Comparison of ENCODE assay signal across 1 cellular context in the genomic region with DNA sequence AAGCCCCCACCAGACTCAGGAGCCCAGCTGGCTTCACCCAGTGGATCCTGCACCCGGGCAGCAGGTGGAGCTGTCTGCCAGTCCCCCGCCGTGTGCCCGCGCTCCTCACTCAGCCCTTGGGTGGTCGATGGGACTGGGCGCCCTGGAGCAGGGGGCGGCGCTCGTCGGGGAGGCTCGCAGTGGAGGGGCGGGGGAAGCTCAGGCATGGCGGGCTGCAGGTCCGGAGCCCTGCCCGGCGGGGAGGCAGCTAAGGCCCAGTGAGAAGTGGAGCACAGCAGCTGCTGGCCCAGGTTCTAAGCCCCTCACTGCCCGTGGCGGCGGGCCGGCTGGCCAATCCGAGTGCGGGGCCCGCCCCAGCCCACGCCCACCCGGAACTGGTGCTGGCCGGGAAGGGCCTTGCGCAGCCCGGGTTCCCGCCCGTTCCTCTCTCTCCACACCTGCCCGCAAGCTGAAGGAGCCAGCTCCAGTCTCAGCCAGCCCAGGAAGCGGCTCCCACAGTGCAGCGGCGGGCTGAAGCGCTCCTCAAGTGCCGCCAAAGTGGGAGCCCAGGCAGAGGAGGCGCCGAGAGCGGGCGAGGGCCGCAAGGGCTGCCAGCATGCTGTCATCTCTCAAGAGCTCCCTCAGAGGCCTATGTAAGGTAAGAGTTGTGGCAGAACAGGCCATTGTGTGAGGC.
TF ChIP-seq lines count a peak whose summit lies in the region.

No MANE protein-coding gene starts in this region.

TF ChIP-seq in K562, 482 proteins besides CTCF, POLR2A, EP300 and RAD21 (continued from another document and continues in another):
- TF ChIP-seq, protein P1, sequence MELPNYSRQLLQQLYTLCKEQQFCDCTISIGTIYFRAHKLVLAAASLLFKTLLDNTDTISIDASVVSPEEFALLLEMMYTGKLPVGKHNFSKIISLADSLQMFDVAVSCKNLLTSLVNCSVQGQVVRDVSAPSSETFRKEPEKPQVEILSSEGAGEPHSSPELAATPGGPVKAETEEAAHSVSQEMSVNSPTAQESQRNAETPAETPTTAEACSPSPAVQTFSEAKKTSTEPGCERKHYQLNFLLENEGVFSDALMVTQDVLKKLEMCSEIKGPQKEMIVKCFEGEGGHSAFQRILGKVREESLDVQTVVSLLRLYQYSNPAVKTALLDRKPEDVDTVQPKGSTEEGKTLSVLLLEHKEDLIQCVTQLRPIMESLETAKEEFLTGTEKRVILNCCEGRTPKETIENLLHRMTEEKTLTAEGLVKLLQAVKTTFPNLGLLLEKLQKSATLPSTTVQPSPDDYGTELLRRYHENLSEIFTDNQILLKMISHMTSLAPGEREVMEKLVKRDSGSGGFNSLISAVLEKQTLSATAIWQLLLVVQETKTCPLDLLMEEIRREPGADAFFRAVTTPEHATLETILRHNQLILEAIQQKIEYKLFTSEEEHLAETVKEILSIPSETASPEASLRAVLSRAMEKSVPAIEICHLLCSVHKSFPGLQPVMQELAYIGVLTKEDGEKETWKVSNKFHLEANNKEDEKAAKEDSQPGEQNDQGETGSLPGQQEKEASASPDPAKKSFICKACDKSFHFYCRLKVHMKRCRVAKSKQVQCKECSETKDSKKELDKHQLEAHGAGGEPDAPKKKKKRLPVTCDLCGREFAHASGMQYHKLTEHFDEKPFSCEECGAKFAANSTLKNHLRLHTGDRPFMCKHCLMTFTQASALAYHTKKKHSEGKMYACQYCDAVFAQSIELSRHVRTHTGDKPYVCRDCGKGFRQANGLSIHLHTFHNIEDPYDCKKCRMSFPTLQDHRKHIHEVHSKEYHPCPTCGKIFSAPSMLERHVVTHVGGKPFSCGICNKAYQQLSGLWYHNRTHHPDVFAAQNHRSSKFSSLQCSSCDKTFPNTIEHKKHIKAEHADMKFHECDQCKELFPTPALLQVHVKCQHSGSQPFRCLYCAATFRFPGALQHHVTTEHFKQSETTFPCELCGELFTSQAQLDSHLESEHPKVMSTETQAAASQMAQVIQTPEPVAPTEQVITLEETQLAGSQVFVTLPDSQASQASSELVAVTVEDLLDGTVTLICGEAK (IDR thresholded peaks at IDR 0.05): 0 out of 2 replicates have a peak, but pooled peaks have one; percentile 14
- TF ChIP-seq, protein P1 (CRISPR knock-in tag; IDR thresholded peaks at IDR 0.05): no peak
- TF ChIP-seq NONO (IDR thresholded peaks at IDR 0.05; ENCODE audit: low read depth in 2 of 2, low read length in 1 of 2): no peak
- no peak for TF ChIP-seq ZNF274 (IDR thresholded peaks at IDR 0.05; ENCODE audit: borderline replicate concordance, low read depth, low read length)
- no peak for TF ChIP-seq SRSF9 (IDR thresholded peaks at IDR 0.05; ENCODE audit: borderline replicate concordance, low read depth, low read length)
- TF ChIP-seq SREBF1 (IDR thresholded peaks at IDR 0.05; ENCODE audit: borderline replicate concordance, low read depth, low read length): no peak
- no peak for TF ChIP-seq MEF2D (tag; conservative IDR thresholded peaks at IDR 0.05; ENCODE audit: low read depth)
- no peak for TF ChIP-seq LEF1 (IDR thresholded peaks at IDR 0.05)
- TF ChIP-seq RBBP5 (IDR thresholded peaks at IDR 0.05; ENCODE audit: borderline replicate concordance, insufficient read depth, low read length, poor library complexity, severe bottlenecking): peak; percentile 23
- no peak for TF ChIP-seq ZNF668 (CRISPR knock-in tag; IDR thresholded peaks at IDR 0.05)
- TF ChIP-seq NEUROD1 (IDR thresholded peaks at IDR 0.05; ENCODE audit: borderline replicate concordance, low read depth, low read length, partially characterized antibody): no peak
- TF ChIP-seq, protein P2, sequence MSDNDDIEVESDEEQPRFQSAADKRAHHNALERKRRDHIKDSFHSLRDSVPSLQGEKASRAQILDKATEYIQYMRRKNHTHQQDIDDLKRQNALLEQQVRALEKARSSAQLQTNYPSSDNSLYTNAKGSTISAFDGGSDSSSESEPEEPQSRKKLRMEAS (CRISPR knock-in tag; IDR thresholded peaks at IDR 0.05): peak; percentile 88
- TF ChIP-seq RBM17 (IDR thresholded peaks at IDR 0.05; ENCODE audit: borderline replicate concordance, low read depth, low read length): no peak
- no peak for TF ChIP-seq FOXM1 (IDR thresholded peaks at IDR 0.05; ENCODE audit: low read depth)
- no peak for TF ChIP-seq FOXM1 (CRISPR knock-in tag; IDR thresholded peaks at IDR 0.05; ENCODE audit: low read depth)
- TF ChIP-seq ZNF431 (CRISPR knock-in tag; IDR thresholded peaks at IDR 0.05): no peak
- no peak for TF ChIP-seq TEAD4 (IDR thresholded peaks at IDR 0.05; ENCODE audit: low read length)
- TF ChIP-seq TEAD4 (CRISPR knock-in tag; IDR thresholded peaks at IDR 0.05; ENCODE audit: borderline replicate concordance): no peak
- TF ChIP-seq RHOXF2B (CRISPR knock-in tag; conservative IDR thresholded peaks at IDR 0.05): no peak
- TF ChIP-seq GATAD2A (IDR thresholded peaks at IDR 0.05): no peak
- no peak for TF ChIP-seq NELFE (IDR thresholded peaks at IDR 0.05; ENCODE audit: insufficient read depth, insufficient read length)
- TF ChIP-seq, protein P3, sequence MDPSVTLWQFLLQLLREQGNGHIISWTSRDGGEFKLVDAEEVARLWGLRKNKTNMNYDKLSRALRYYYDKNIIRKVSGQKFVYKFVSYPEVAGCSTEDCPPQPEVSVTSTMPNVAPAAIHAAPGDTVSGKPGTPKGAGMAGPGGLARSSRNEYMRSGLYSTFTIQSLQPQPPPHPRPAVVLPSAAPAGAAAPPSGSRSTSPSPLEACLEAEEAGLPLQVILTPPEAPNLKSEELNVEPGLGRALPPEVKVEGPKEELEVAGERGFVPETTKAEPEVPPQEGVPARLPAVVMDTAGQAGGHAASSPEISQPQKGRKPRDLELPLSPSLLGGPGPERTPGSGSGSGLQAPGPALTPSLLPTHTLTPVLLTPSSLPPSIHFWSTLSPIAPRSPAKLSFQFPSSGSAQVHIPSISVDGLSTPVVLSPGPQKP (CRISPR knock-in tag; IDR thresholded peaks at IDR 0.05): no peak
- TF ChIP-seq FOXA3 (CRISPR knock-in tag; conservative IDR thresholded peaks at IDR 0.05 in 1 of 2, IDR thresholded peaks at IDR 0.05 in 1 of 2): no peak
- no peak for TF ChIP-seq ZNF561 (CRISPR knock-in tag; conservative IDR thresholded peaks at IDR 0.05)
- peak; percentile 28 for TF ChIP-seq NFYB (IDR thresholded peaks at IDR 0.05; ENCODE audit: extremely low read depth, insufficient read length)
- TF ChIP-seq, protein P4, sequence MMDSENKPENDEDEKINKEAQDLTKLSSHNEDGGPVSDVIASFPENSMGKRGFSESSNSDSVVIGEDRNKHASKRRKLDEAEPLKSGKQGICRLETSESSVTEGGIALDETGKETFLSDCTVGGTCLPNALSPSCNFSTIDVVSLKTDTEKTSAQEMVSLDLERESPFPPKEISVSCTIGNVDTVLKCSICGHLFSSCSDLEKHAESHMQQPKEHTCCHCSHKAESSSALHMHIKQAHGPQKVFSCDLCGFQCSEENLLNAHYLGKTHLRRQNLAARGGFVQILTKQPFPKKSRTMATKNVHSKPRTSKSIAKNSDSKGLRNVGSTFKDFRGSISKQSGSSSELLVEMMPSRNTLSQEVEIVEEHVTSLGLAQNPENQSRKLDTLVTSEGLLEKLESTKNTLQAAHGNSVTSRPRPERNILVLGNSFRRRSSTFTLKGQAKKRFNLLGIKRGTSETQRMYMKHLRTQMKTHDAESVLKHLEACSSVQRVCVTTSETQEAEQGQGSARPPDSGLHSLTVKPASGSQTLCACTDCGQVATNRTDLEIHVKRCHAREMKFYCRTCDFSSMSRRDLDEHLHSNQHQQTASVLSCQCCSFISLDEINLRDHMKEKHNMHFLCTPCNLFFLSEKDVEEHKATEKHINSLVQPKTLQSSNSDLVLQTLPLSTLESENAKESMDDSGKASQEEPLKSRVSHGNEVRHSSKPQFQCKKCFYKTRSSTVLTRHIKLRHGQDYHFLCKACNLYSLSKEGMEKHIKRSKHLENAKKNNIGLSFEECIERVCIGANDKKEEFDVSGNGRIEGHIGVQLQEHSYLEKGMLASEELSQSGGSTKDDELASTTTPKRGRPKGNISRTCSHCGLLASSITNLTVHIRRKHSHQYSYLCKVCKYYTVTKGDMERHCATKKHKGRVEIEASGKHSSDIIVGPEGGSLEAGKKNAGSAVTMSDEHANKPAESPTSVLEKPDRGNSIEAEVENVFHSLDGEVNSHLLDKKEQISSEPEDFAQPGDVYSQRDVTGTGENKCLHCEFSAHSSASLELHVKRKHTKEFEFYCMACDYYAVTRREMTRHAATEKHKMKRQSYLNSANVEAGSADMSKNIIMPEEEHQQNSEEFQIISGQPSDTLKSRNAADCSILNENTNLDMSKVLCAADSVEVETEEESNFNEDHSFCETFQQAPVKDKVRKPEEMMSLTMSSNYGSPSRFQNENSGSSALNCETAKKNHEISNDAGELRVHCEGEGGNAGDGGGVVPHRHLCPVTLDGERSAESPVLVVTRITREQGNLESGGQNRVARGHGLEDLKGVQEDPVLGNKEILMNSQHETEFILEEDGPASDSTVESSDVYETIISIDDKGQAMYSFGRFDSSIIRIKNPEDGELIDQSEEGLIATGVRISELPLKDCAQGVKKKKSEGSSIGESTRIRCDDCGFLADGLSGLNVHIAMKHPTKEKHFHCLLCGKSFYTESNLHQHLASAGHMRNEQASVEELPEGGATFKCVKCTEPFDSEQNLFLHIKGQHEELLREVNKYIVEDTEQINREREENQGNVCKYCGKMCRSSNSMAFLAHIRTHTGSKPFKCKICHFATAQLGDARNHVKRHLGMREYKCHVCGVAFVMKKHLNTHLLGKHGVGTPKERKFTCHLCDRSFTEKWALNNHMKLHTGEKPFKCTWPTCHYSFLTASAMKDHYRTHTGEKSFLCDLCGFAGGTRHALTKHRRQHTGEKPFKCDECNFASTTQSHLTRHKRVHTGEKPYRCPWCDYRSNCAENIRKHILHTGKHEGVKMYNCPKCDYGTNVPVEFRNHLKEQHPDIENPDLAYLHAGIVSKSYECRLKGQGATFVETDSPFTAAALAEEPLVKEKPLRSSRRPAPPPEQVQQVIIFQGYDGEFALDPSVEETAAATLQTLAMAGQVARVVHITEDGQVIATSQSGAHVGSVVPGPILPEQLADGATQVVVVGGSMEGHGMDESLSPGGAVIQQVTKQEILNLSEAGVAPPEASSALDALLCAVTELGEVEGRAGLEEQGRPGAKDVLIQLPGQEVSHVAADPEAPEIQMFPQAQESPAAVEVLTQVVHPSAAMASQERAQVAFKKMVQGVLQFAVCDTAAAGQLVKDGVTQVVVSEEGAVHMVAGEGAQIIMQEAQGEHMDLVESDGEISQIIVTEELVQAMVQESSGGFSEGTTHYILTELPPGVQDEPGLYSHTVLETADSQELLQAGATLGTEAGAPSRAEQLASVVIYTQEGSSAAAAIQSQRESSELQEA (IDR thresholded peaks at IDR 0.05; ENCODE audit: low read depth): no peak
- TF ChIP-seq SUPT5H (IDR thresholded peaks at IDR 0.05): no peak
- TF ChIP-seq RNF2 (IDR thresholded peaks at IDR 0.05): no peak
- TF ChIP-seq RBFOX2 (IDR thresholded peaks at IDR 0.05; ENCODE audit: low read depth, low read length): peak; percentile 64
- peak; percentile 59; the same call in 1 of the 2 replicates for TF ChIP-seq RB1 (IDR thresholded peaks at IDR 0.05; ENCODE audit: low read depth)
- peak; percentile 58; the same call in 1 of the 2 replicates for TF ChIP-seq CXXC5 (CRISPR knock-in tag; IDR thresholded peaks at IDR 0.05)
- TF ChIP-seq JUNB (CRISPR knock-in tag; conservative IDR thresholded peaks at IDR 0.05): no peak
- TF ChIP-seq TAF1 (IDR thresholded peaks at IDR 0.05; ENCODE audit: control insufficient read depth, extremely low read depth, insufficient read depth, low read length, severe bottlenecking): peak; percentile 23
- no peak for TF ChIP-seq GATAD2B (IDR thresholded peaks at IDR 0.05; ENCODE audit: borderline replicate concordance)
- no peak for TF ChIP-seq TARDBP (IDR thresholded peaks at IDR 0.05)
- no peak for TF ChIP-seq ZBTB7A (IDR thresholded peaks at IDR 0.05; ENCODE audit: borderline replicate concordance, control insufficient read depth, low read depth, low read length)
- TF ChIP-seq, protein P5, sequence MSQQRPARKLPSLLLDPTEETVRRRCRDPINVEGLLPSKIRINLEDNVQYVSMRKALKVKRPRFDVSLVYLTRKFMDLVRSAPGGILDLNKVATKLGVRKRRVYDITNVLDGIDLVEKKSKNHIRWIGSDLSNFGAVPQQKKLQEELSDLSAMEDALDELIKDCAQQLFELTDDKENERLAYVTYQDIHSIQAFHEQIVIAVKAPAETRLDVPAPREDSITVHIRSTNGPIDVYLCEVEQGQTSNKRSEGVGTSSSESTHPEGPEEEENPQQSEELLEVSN (IDR thresholded peaks at IDR 0.05; ENCODE audit: borderline replicate concordance in 1 of 2, extremely low read depth in 1 of 2, insufficient read depth in 1 of 2, insufficient read length in 1 of 2, low read depth in 1 of 2, low read length in 1 of 2, poor library complexity in 1 of 2, severe bottlenecking in 1 of 2): peak; percentile 47 to 91
- TF ChIP-seq RBM25 (IDR thresholded peaks at IDR 0.05; ENCODE audit: low read depth, low read length, severe bottlenecking): peak; percentile 37
- TF ChIP-seq PHF8 (IDR thresholded peaks at IDR 0.05; ENCODE audit: borderline replicate concordance, low read length): peak; percentile 53; the same call in 1 of the 2 replicates
- TF ChIP-seq ZNF263 (CRISPR knock-in tag; IDR thresholded peaks at IDR 0.05; ENCODE audit: borderline replicate concordance): no peak
- no peak for TF ChIP-seq CTBP1 (IDR thresholded peaks at IDR 0.05; ENCODE audit: borderline replicate concordance)
- TF ChIP-seq L3MBTL2 (IDR thresholded peaks at IDR 0.05): peak; percentile 80
- TF ChIP-seq SIRT6 (IDR thresholded peaks at IDR 0.05; ENCODE audit: low read depth, low read length): no peak
